In genomic region chr17:80395402-80396151, GRCh38 we compare ENCODE assay signal across 13 cellular contexts. TPM values are rescaled to one million over a fixed set of nuclear protein-coding genes. Genes with fewer than 3 reads are reported as not detected.
DNase-seq lines count a peak whose midpoint lies in the region; ATAC-seq, FAIRE-seq and TF ChIP-seq lines count a peak whose summit lies in the region.
"Had no signal": no experiment of that assay in that cellular context is flagged by ENCODE, and none has a peak within 500 bp of the region (broad histone marks: within the 10 kb centered on the region; RNA-seq: fewer than 3 reads in every experiment).

No MANE protein-coding gene starts in this region.

- no peak for TF ChIP-seq CTCF in HFFc6 (IDR thresholded peaks at IDR 0.05)

- FAIRE-seq in GM12892 (lab: Jason Lieb, UNC) = no peak

- WGBS in aorta, 2 donors = 81 to 83% methylated on average over 15 of the region's 15 CpGs

- peaks cover 0 to 2% of the 10 kb centered on the region in 2 donors for H3K36me3 ChIP-seq in aorta (ENCODE audit: control insufficient read depth in 1 of 2, insufficient read depth in 2 of 2, low read length in 1 of 2)

- H3K4me1 Mint-ChIP-seq in T-helper 17 cell (peaks cover 17% of the 10 kb centered on the region), HFFc6 (ENCODE audit: low read depth) (peaks cover 10% of the 10 kb centered on the region)

- no peak overlapping the region for H3K4me3 ChIP-seq in aorta (ENCODE audit: low read length in 2 of 2)
- H3K4me3 ChIP-seq: gastrocnemius medialis, testis had no signal

- H3K4me3 Mint-ChIP-seq in T-helper 17 cell (no peak overlapping the region), HFFc6 (no peak overlapping the region)

- intact Hi-C loops in aorta (cut with DNase I) = no loop called here

- no peaks in the 10 kb centered on the region for H3K9me3 ChIP-seq in T-helper 17 cell (ENCODE audit: control insufficient read depth, low read length, poor library complexity, severe bottlenecking)
- H3K9me3 ChIP-seq in aorta (ENCODE audit: control insufficient read depth, low read length) = no peaks in the 10 kb centered on the region
- H3K9me3 ChIP-seq: gastrocnemius medialis, neutrophil, testis had no signal

- peak overlapping the region; percentile 54 for H3K27ac Mint-ChIP-seq in T-helper 17 cell
- no peak overlapping the region for H3K27ac Mint-ChIP-seq in HFFc6

- H3K27ac ChIP-seq in aorta (ENCODE audit: low read depth in 1 of 2, low read length in 2 of 2) = no peak overlapping the region
- H3K27ac ChIP-seq: gastrocnemius medialis, neutrophil had no signal

- TF ChIP-seq POLR2A in GM12892 (IDR thresholded peaks at IDR 0.05; ENCODE audit: low read depth, low read length) = no peak

- ATAC-seq in T-helper 17 cell (no peak), aorta (ENCODE audit: low FRiP score) (no peak), GM21447 (IDR thresholded peaks at IDR 0.05; ENCODE audit: unreplicated experiment) (no peak)

- peaks cover 7% of the 10 kb centered on the region for H3K36me3 Mint-ChIP-seq in T-helper 17 cell (ENCODE audit: low read depth)
- H3K36me3 Mint-ChIP-seq in HFFc6 (ENCODE audit: low read depth) = peaks cover 9% of the 10 kb centered on the region; the same call in 1 of the 2 replicates

- no peaks in the 10 kb centered on the region for H3K4me1 ChIP-seq in aorta (ENCODE audit: control insufficient read depth in 1 of 2, insufficient read depth in 2 of 2, low read length in 2 of 2)

- DNase-seq in CD1c-positive myeloid dendritic cell (ENCODE audit: extremely low spot score) = peak; percentile 6
- DNase-seq in ELF-1 (ENCODE audit: low read depth, low spot score) = peak; percentile 24
- no peak for DNase-seq in T-helper 17 cell
- DNase-seq in iPS-NIHi7 (ENCODE audit: extremely low spot score) = peak; percentile 63
- no peak for DNase-seq in aorta
- no peak for DNase-seq in HFFc6
- no peak for DNase-seq in GM12892 (ENCODE audit: insufficient read length)
- DNase-seq: anterior cingulate cortex, gastrocnemius medialis, T-helper 2 cell, testis had no signal

- H3K9me3 Mint-ChIP-seq in HFFc6 = no peaks in the 10 kb centered on the region

- H3K27me3 ChIP-seq in aorta (ENCODE audit: control insufficient read depth in 1 of 2, insufficient read depth in 2 of 2, low read length in 1 of 2) = no peaks in the 10 kb centered on the region
- H3K27me3 ChIP-seq: gastrocnemius medialis, testis had no signal

- H3K27me3 Mint-ChIP-seq in T-helper 17 cell (no peaks in the 10 kb centered on the region), HFFc6 (ENCODE audit: insufficient read depth) (no peaks in the 10 kb centered on the region; the same call in 1 of the 2 replicates)

RNA-seq across cellular contexts. Expression of gene ENDOV, which starts 19.4 kb away (rescaled TPM):
- 10 to 100 TPM; 14.1 to 24.5 TPM for total RNA-seq in T-helper 17 cell
- 10 to 100 TPM; 18.2 to 28.2 TPM for total RNA-seq in aorta
- 10 to 100 TPM; 14.3 to 22.5 TPM for polyA plus RNA-seq in aorta
- total RNA-seq in HFFc6 (2021; fragmentation: NEBNext Ultra II Directional; extraction: Animal tissue kit (Norgen Biotek cat#: 25700)) = 10 to 100 TPM; 11.7 to 17.3 (median 13.7) TPM
- polyA plus RNA-seq in GM12892 (2012; ENCODE audit: missing spikeins) = 6.7 TPM

Comparison
In these comparisons a context has a peak if more than half of its experiments do, and no peak if none do; other contexts are left out.
1. DNase-seq: peak in CD1c-positive myeloid dendritic cell (single experiment), ELF-1 (single experiment) and iPS-NIHi7 (single experiment); none in T-helper 17 cell (0 of 3), aorta (0 of 2), HFFc6 (single experiment) and GM12892 (single experiment).